In genomic region chr12:66129934-66130266, GRCh38 we compare ENCODE assay signal across 8 cellular contexts. TPM values are rescaled to one million over a fixed set of nuclear protein-coding genes. Genes with fewer than 3 reads are reported as not detected.
DNase-seq lines count a peak whose midpoint lies in the region; ATAC-seq and TF ChIP-seq lines count a peak whose summit lies in the region.

No MANE protein-coding gene starts in this region.

- peaks cover 22% of the 10 kb centered on the region for H3K79me2 ChIP-seq in mesendoderm (ENCODE audit: control insufficient read depth, insufficient read depth, low read length)

- peak overlapping the region; percentile 83 for H3K9ac ChIP-seq in HUES64 (ENCODE audit: low read depth, low read length)
- peak overlapping the region; percentile 90 for H3K9ac ChIP-seq in mesendoderm (ENCODE audit: low read length)

- no peak for ATAC-seq in GM19397 (IDR thresholded peaks at IDR 0.05; ENCODE audit: unreplicated experiment)

- H3K9me3 ChIP-seq in HUES64 (ENCODE audit: insufficient read depth, low read depth, low read length): no peaks in the 10 kb centered on the region

- no peak overlapping the region for H3K4ac ChIP-seq in mesendoderm (ENCODE audit: low read depth, low read length)

- H2AK5ac ChIP-seq in mesendoderm (ENCODE audit: low read length): no peak overlapping the region

- DNase-seq in D341Med (ENCODE audit: low spot score): peak; percentile 17
- DNase-seq in cardiac fibroblast (ENCODE audit: low read depth in 2 of 2): peak in 1 of 2 donors; percentile 45
- peak; percentile 33 for DNase-seq in mesendoderm
- DNase-seq in DMS114 treated with DMSO at 0.1 percent for 48 hours (lab: John Stamatoyannopoulos, UW; ENCODE audit: unreplicated experiment): no peak
- DNase-seq in SW 1271 (lab: John Stamatoyannopoulos, UW): no peak
- DNase-seq in germinal center (ENCODE audit: low spot score): no peak

- H3K4me1 ChIP-seq in HUES64 (ENCODE audit: insufficient read depth, low read length) (peaks cover 16% of the 10 kb centered on the region), mesendoderm (ENCODE audit: control insufficient read depth, low read depth, low read length) (peaks cover 2% of the 10 kb centered on the region)

- peak overlapping the region; percentile 91 for H3K56ac ChIP-seq in mesendoderm (ENCODE audit: low read length)

- peak overlapping the region; percentile 43 for H3K4me2 ChIP-seq in mesendoderm (ENCODE audit: low read length)

- H4K8ac ChIP-seq in mesendoderm (ENCODE audit: low read depth, low read length): no peak overlapping the region

- no peak overlapping the region for H2BK15ac ChIP-seq in mesendoderm (replicated peaks; ENCODE audit: low read depth)

- no peak overlapping the region for H3K18ac ChIP-seq in mesendoderm (ENCODE audit: low read length)

- H3K27ac ChIP-seq in HUES64 (ENCODE audit: low read depth, low read length) (no peak overlapping the region), mesendoderm (ENCODE audit: low read depth, low read length) (no peak overlapping the region)

- peaks cover 13% of the 10 kb centered on the region for H3K79me1 ChIP-seq in mesendoderm (ENCODE audit: low read length)

- peak overlapping the region; percentile 78 for H3K4me3 ChIP-seq in HUES64 (ENCODE audit: low read length)
- peak overlapping the region; percentile 79 to 98 for H3K4me3 ChIP-seq in cardiac fibroblast (replicated peaks in 1 of 2; ENCODE audit: low read depth in 2 of 2, low read length in 2 of 2)
- H3K4me3 ChIP-seq in mesendoderm (ENCODE audit: low read length): peak overlapping the region; percentile 89

- H2BK120ac ChIP-seq in mesendoderm (ENCODE audit: low read depth, low read length): no peak overlapping the region

- H3K36me3 ChIP-seq in HUES64 (ENCODE audit: insufficient read depth, low read length) (peaks cover 39% of the 10 kb centered on the region), mesendoderm (ENCODE audit: control insufficient read depth, insufficient read depth, low read length) (peaks cover 3% of the 10 kb centered on the region)

- no peak overlapping the region for H4K5ac ChIP-seq in mesendoderm (ENCODE audit: low read length)

- no peak overlapping the region for H2BK5ac ChIP-seq in mesendoderm (ENCODE audit: low read length)

- no peak overlapping the region for H3K23ac ChIP-seq in mesendoderm (ENCODE audit: low read length)

- H3K27me3 ChIP-seq in HUES64 (ENCODE audit: insufficient read depth, low read length) (no peaks in the 10 kb centered on the region), mesendoderm (ENCODE audit: insufficient read depth, low read length, poor library complexity) (no peaks in the 10 kb centered on the region)

- 3% methylated on average over 8 of the region's 8 CpGs for WGBS in HUES64
- WGBS in mesendoderm (ENCODE audit: extremely low coverage, insufficient coverage, low lambda C conversion rate): no CpG with 5 or more reads among the region's 8 CpGs

- TF ChIP-seq CTCF in cardiac fibroblast (IDR thresholded peaks at IDR 0.05; ENCODE audit: low read depth, low read length): no peak

RNA-seq across cellular contexts. Expression of gene LLPH, which starts 0.7 kb away (rescaled TPM):
- 25.0 TPM for polyA plus RNA-seq in HUES64 (2013, experiment 1 of 2)
- polyA plus RNA-seq in HUES64 (2013, experiment 2 of 2): 28.2 TPM
- polyA plus RNA-seq in mesendoderm (2013, experiment 1 of 2): 48.6 TPM
- polyA plus RNA-seq in mesendoderm (2013, experiment 2 of 2): 49.0 TPM

RNA-seq across cellular contexts. Expression of gene TMBIM4, which starts 39.9 kb away (rescaled TPM):
- 39.7 TPM for polyA plus RNA-seq in HUES64 (2013, experiment 1 of 2)
- 39.6 TPM for polyA plus RNA-seq in HUES64 (2013, experiment 2 of 2)
- 39.7 TPM for polyA plus RNA-seq in mesendoderm (2013, experiment 1 of 2)
- 39.8 TPM for polyA plus RNA-seq in mesendoderm (2013, experiment 2 of 2)

RNA-seq across cellular contexts. Expression of gene IRAK3, which starts 59.1 kb away (rescaled TPM):
- polyA plus RNA-seq in HUES64 (2013, experiment 1 of 2): 0.90 TPM
- 0.70 TPM for polyA plus RNA-seq in HUES64 (2013, experiment 2 of 2)
- polyA plus RNA-seq in mesendoderm (2013, experiment 1 of 2): 1.7 TPM
- 1.9 TPM for polyA plus RNA-seq in mesendoderm (2013, experiment 2 of 2)

Comparison
In these comparisons a context has a peak if more than half of its experiments do, and no peak if none do; other contexts are left out.
1. DNase-seq: peak in D341Med (single experiment) and mesendoderm (single experiment); none in DMS114 treated with DMSO at 0.1 percent for 48 hours (single experiment), SW 1271 (0 of 2) and germinal center (single experiment).
2. Peak in every context shown above with its lines, with median percentiles within 50 percentile points of each other: H3K4me3 ChIP-seq.